In the genomic region with DNA sequence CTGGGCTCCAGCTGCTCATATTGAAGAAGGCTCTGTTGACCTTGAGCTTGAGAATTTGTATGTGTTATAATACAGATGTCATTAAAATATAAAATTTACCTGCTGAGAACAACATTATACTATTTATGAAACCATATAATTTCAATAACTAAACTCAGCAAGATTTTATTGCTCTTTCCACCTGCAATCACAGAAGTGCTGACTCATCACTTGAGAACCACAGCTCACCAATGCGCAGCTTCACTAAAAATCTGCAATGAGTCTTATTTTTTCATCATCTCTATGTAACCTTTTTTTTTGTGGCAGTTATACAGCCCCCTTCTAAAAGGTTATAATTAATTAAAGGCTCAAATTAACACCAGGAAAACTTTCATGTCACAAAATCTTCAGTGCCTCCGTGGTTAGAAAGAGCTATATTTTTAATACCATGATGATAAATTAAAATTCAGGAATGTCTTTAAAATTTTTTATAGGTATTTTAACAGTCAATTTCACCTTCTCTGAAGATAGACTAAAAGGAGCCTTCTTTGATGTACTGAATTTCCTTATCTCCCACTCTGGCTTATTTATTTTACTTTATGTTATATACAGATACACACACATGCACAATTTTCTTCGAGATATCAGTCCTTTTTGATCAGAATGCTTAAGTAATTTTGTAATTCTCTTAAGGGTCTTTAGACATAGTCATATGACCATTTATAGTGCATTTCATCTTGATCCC, we compare ENCODE assay signal across 16 cellular contexts.
DNase-seq lines count a peak whose midpoint lies in the region; ATAC-seq, FAIRE-seq and TF ChIP-seq lines count a peak whose summit lies in the region.
"Had no signal": no experiment of that assay in that cellular context is flagged by ENCODE, and none has a peak within 500 bp of the region (broad histone marks: within the 10 kb centered on the region; RNA-seq: fewer than 3 reads in every experiment).

No MANE protein-coding gene starts in this region.

- H3K79me2 ChIP-seq in PC-3 (ENCODE audit: low read length) = no peaks in the 10 kb centered on the region

- H2AFZ ChIP-seq in PC-3 (ENCODE audit: low read length) = peak overlapping the region; percentile 61

- no peaks in the 10 kb centered on the region for H3K36me3 ChIP-seq in PC-3 (ENCODE audit: low read depth, low read length)

- no peaks in the 10 kb centered on the region for H3K36me3 Mint-ChIP-seq in activated naive CD4-positive, alpha-beta T cell treated with anti-CD3 and anti-CD28 coated beads for 36 hours (ENCODE audit: low read depth)

- intact Hi-C loops in PC-3 (cut with micrococcal nuclease) = no loop called here
- intact Hi-C loops in activated naive CD4-positive, alpha-beta T cell treated with anti-CD3 and anti-CD28 coated beads for 36 hours (cut with micrococcal nuclease) = no loop called here

- H3K4me3 ChIP-seq in PC-3 (ENCODE audit: low read length) = peak overlapping the region; percentile 57

- peaks cover 43% of the 10 kb centered on the region for H3K4me1 ChIP-seq in PC-3 (ENCODE audit: insufficient read depth, low read length)

- H3K27ac Mint-ChIP-seq in activated naive CD4-positive, alpha-beta T cell treated with anti-CD3 and anti-CD28 coated beads for 36 hours = no peak overlapping the region
- H3K27ac Mint-ChIP-seq: T-helper 2 cell treated with Interferon-gamma antibody and Interleukin-4, amounts not matched to agents 5 μg/mL and 100 μg/mL, for 36 hours had no signal

- no peak for ATAC-seq in PC-3

- no peak overlapping the region for H3K4me3 Mint-ChIP-seq in activated naive CD4-positive, alpha-beta T cell treated with anti-CD3 and anti-CD28 coated beads for 36 hours
- H3K4me3 Mint-ChIP-seq: T-helper 2 cell treated with Interferon-gamma antibody and Interleukin-4, amounts not matched to agents 5 μg/mL and 100 μg/mL, for 36 hours had no signal

- peak overlapping the region; percentile 82 for H3K4me2 ChIP-seq in PC-3 (ENCODE audit: low read length)

- peak overlapping the region; percentile 62 for H3K9ac ChIP-seq in PC-3 (ENCODE audit: low read length)

- H3K4me1 Mint-ChIP-seq in activated naive CD4-positive, alpha-beta T cell treated with anti-CD3 and anti-CD28 coated beads for 36 hours (ENCODE audit: low read depth) = no peaks in the 10 kb centered on the region

- peak overlapping the region; percentile 73; the same call in 1 of the 2 replicates for H3K27ac ChIP-seq in C4-2B
- peak overlapping the region; percentile 92 for H3K27ac ChIP-seq in PC-3 (ENCODE audit: low read length)

- no peaks in the 10 kb centered on the region for H3K9me2 ChIP-seq in PC-3 (replicated peaks; ENCODE audit: low read length)

- no peaks in the 10 kb centered on the region for H3K9me3 ChIP-seq in PC-3 (ENCODE audit: low read length)

- TF ChIP-seq CTCF in C4-2B (conservative IDR thresholded peaks at IDR 0.05) (no peak), PC-3 (conservative IDR thresholded peaks at IDR 0.05; ENCODE audit: low read depth, low read length) (no peak)

- no peaks in the 10 kb centered on the region for H4K20me1 ChIP-seq in PC-3 (ENCODE audit: low read length)

- DNase-seq in PC-3 (peak; percentile 38), NCI-H524 (lab: John Stamatoyannopoulos, UW) (no peak), RPMI8226 (no peak)
- DNase-seq in activated CD4-positive, CD25-positive, alpha-beta regulatory T cell treated with anti-CD3 and anti-CD28 coated beads, Interleukin-2, amount 50 U/mL, for 72 hours = no peak
- no peak for DNase-seq in activated naive CD4-positive, alpha-beta T cell treated with anti-CD3 and anti-CD28 coated beads for 36 hours
- DNase-seq: DMS153, GOT3, Karpas-422, NCI-H2029, NCI-H69 had no signal

- BruUV-seq in PC-3 (replicated peaks; lab: Mats Ljungman, UMichigan) = no TSS peak

- H3K9me3 Mint-ChIP-seq in activated naive CD4-positive, alpha-beta T cell treated with anti-CD3 and anti-CD28 coated beads for 36 hours = no peaks in the 10 kb centered on the region
- H3K9me3 Mint-ChIP-seq: T-helper 2 cell treated with Interferon-gamma antibody and Interleukin-4, amounts not matched to agents 5 μg/mL and 100 μg/mL, for 36 hours had no signal

- POLR2A ChIA-PET in PC-3 (lab: Charles Lee; ENCODE audit: unreplicated experiment) = interaction anchor here (0.5 to 0.6 kb wide), 3 partner anchors 160 to 261 kb away, joined by 3 to 6 read pairs (median 3); a partner anchor contains a TSS

- no peaks in the 10 kb centered on the region for H3K27me3 ChIP-seq in PC-3 (ENCODE audit: low read length)

- CTCF ChIA-PET in PC-3 (lab: Charles Lee) = interaction anchor here (0.6 kb wide), 1 partner anchor 18 kb away, joined by 3 read pairs; no protein-coding TSS in a partner anchor
- CTCF ChIA-PET in activated naive CD4-positive, alpha-beta T cell treated with anti-CD3 and anti-CD28 coated beads for 36 hours (lab: Charles Lee) = interaction anchor here (1.0 kb wide), 1 partner anchor 149 kb away, joined by 3 read pairs; no protein-coding TSS in a partner anchor

- no peaks in the 10 kb centered on the region for H3F3A ChIP-seq in PC-3 (ENCODE audit: low read length, unreplicated experiment)

- FAIRE-seq in G401.6 (lab: Jason Lieb, UNC) (peak; percentile 15), islet of Langerhans (lab: Jason Lieb, UNC) (peak; percentile 27)
- FAIRE-seq: GM12891, RCC 7860 had no signal

- peaks cover 16% of the 10 kb centered on the region for H3K27me3 Mint-ChIP-seq in activated naive CD4-positive, alpha-beta T cell treated with anti-CD3 and anti-CD28 coated beads for 36 hours (ENCODE audit: low read depth)
